8 cellular contexts compared by ENCODE assay signal in the genomic region with DNA sequence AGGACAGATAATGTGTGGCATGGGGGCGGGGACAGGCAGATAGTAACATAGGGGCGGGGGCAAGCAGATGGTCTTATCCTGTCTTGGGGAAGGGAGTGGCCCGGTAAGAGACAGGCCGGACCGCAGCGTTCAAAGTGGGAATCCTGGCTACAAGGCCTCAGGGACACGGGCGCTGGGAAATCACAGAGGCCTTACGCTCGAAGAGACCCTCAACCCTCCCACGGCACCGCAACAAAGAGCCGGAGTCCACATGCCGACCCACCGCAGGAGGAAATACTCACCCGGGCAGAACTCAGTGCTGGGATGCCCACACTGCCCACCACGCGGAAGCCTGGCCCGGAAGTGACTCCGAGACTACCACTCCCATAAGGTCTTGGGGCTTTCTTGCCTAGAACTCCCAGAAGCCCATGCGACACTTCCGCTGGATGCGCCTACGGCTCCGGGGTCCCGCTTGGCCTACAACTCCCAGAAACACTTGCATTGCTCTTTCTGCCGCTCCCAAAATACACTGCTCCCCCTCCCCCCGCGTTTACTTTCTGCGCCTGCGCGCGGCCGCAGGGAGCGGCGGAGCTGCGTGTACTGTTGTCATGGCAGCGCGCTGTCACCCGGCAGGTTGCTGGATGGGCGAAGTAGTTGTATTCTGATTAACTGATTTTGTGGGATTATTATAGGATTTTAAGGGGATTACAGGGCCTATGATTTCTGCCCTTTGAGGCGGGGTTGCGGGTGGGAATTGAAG. TPM values are rescaled to one million over a fixed set of nuclear protein-coding genes. Genes with fewer than 3 reads are reported as not detected.
DNase-seq lines count a peak whose midpoint lies in the region; ATAC-seq, FAIRE-seq and TF ChIP-seq lines count a peak whose summit lies in the region.

Gene CTU1, minus strand, starts transcription at position 344 of the 739 bp plus-strand sequence. CDS start 3,840 bp downstream, outside the sequence.

- H3K9me3 ChIP-seq in A673 (ENCODE audit: low read depth, low read length, poor library complexity, severe bottlenecking): no peaks in the 10 kb centered on the region
- H3K9me3 ChIP-seq in WERI-Rb-1 (ENCODE audit: severe bottlenecking): no peaks in the 10 kb centered on the region
- H3K9me3 ChIP-seq in iPS-20b (ENCODE audit: insufficient read depth, low read depth, low read length): no peaks in the 10 kb centered on the region

- peak within 1 kb of the TSS; percentile 72; the same call in 1 of the 2 replicates for H3K9ac ChIP-seq in iPS-20b (ENCODE audit: low read depth, low read length)

- POLR2A ChIA-PET in A673 (lab: Charles Lee; ENCODE audit: low non-redundant PET): interaction anchor here (0.6 kb wide), 1 partner anchor 82 kb away, joined by 6 read pairs; no protein-coding TSS in a partner anchor

- CTCF ChIA-PET in A673 (lab: Charles Lee): no interaction called here

- H3K4me1 ChIP-seq in A673 (ENCODE audit: insufficient read depth, low read length, poor library complexity, severe bottlenecking) (peaks cover 7% of the 10 kb centered on the region), iPS-20b (ENCODE audit: insufficient read depth, low read length) (no peaks in the 10 kb centered on the region; the same call in 1 of the 2 replicates)

- peak; percentile 88 for ATAC-seq in GM18868 (IDR thresholded peaks at IDR 0.05; ENCODE audit: unreplicated experiment)
- ATAC-seq in HG03108 (IDR thresholded peaks at IDR 0.05; ENCODE audit: unreplicated experiment): peak; percentile 93

- intact Hi-C loops in A673 (cut with micrococcal nuclease; ENCODE audit: unreplicated experiment): no loop called here

- peak; percentile 96 for FAIRE-seq in bronchial epithelial cell (lab: Jason Lieb, UNC)

- TF ChIP-seq CTCF in A673 (conservative IDR thresholded peaks at IDR 0.05; ENCODE audit: low read depth, low read length) (no peak), WERI-Rb-1 (IDR thresholded peaks at IDR 0.05; ENCODE audit: low read depth, low read length) (no peak), bronchial epithelial cell (IDR thresholded peaks at IDR 0.05; ENCODE audit: insufficient read depth, low read length, severe bottlenecking) (no peak)

- H3K27me3 ChIP-seq in A673 (replicated peaks; ENCODE audit: insufficient read depth, low read depth, low read length, poor library complexity): peaks cover 10% of the 10 kb centered on the region
- H3K27me3 ChIP-seq in WERI-Rb-1 (ENCODE audit: insufficient read depth, low read depth, severe bottlenecking): peaks cover 25% of the 10 kb centered on the region
- no peaks in the 10 kb centered on the region for H3K27me3 ChIP-seq in bronchial epithelial cell (ENCODE audit: control insufficient read depth, insufficient read depth, low read length)
- peaks cover 30% of the 10 kb centered on the region for H3K27me3 ChIP-seq in iPS-20b (ENCODE audit: insufficient read depth, low read length)

- peak within 1 kb of the TSS; percentile 82 for H3K4me3 ChIP-seq in A673 (ENCODE audit: low read depth, low read length, poor library complexity, severe bottlenecking)
- H3K4me3 ChIP-seq in WERI-Rb-1 (ENCODE audit: low read depth, low read length): peak within 1 kb of the TSS; percentile 56
- H3K4me3 ChIP-seq in bronchial epithelial cell (ENCODE audit: low read depth, low read length): peak within 1 kb of the TSS; percentile 64
- peak within 1 kb of the TSS; percentile 92 for H3K4me3 ChIP-seq in iPS-20b (ENCODE audit: low read length)
- H3K4me3 ChIP-seq in skin epidermis: peak within 1 kb of the TSS; percentile 59 to 85 (median 76)

- H3K36me3 ChIP-seq in A673 (ENCODE audit: insufficient read depth, low read length, poor library complexity, severe bottlenecking): no peaks in the 10 kb centered on the region
- no peaks in the 10 kb centered on the region for H3K36me3 ChIP-seq in WERI-Rb-1
- H3K36me3 ChIP-seq in bronchial epithelial cell (ENCODE audit: control insufficient read depth, insufficient read depth, low read length): peaks cover 12% of the 10 kb centered on the region
- H3K36me3 ChIP-seq in iPS-20b (ENCODE audit: insufficient read depth, low read depth, low read length): peaks cover 9% of the 10 kb centered on the region; the same call in 1 of the 2 replicates

- BruUV-seq in A673 (replicated peaks; lab: Mats Ljungman, UMichigan): no TSS peak

- peak; percentile 100 for DNase-seq in A673 (ENCODE audit: low spot score)
- DNase-seq in NCI-H2196 (lab: John Stamatoyannopoulos, UW; ENCODE audit: unreplicated experiment): peak; percentile 98
- DNase-seq in WERI-Rb-1: peak; percentile 98
- peak; percentile 97 for DNase-seq in bronchial epithelial cell (ENCODE audit: low read depth)

- H3K27ac ChIP-seq in A673 (ENCODE audit: low read depth, low read length, poor library complexity, severe bottlenecking) (peak within 1 kb of the TSS; percentile 69), WERI-Rb-1 (peak within 1 kb of the TSS; percentile 70), iPS-20b (ENCODE audit: low read length) (no peak within 1 kb of the TSS), skin epidermis (peak within 1 kb of the TSS; percentile 49 to 93 (median 81))

RNA-seq across cellular contexts. Expression of gene CTU1, which starts in this region (rescaled TPM):
- 11.8 and 13.4 TPM in 2 replicates for total RNA-seq in A673 (2021)
- 7.3 and 7.6 TPM in 2 replicates for total RNA-seq in bronchial epithelial cell
